Comparison of ENCODE assay signal across 11 cellular contexts in the genomic region with DNA sequence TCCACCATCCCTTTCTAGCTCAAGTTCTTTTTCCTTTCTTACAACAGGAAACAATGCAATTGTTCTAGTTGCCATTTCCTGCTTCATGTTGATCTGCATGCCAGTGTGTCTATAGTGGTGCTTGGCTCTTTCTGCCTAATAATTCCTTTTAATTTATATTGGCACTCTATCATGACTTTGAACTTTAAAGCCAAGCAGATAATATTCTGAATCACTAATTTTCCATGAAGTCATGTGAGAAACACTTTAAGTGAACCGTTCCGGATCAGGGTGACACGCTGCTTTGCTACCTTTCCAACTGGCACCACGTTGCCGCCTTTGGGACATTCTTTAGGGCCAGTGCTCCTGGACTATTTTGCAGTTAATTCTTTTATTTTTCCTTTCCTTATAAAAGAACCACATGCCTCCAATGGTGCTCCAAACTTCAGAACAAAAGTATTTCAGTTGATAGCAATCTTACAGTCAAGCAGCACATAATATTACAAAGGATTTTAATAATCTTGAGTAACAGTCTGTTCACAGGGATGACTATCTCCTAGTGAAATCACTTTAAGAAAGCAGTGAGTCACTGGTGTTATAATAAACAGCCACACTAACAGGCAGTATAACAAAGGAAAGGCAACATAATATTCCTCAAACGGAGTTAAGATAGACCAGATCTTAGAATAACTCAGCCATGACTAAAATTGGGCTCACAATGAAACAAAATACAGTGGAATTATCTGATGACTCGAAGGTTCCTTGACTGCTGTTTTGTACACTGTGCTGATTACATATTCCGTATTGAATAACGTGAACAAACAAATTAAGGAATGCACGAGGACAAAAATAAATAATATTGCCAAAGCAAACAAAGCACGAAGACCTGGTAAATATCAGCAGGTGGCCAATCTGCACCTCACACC. TPM values are rescaled to one million over a fixed set of nuclear protein-coding genes. Genes with fewer than 3 reads are reported as not detected.
A peak's percentile ranks its signal among the peaks of the same experiment; 100 is the strongest.
DNase-seq lines count a peak whose midpoint lies in the region; ATAC-seq, FAIRE-seq and TF ChIP-seq lines count a peak whose summit lies in the region.
"Had no signal": no experiment of that assay in that cellular context is flagged by ENCODE, and none has a peak within 500 bp of the region (broad histone marks: within the 10 kb centered on the region; RNA-seq: fewer than 3 reads in every experiment).

No MANE protein-coding gene starts in this region.

- no peak overlapping the region for H2AFZ ChIP-seq in MM.1S (ENCODE audit: low read length)

- H3K4me2 ChIP-seq in MM.1S (ENCODE audit: low read depth, low read length) = no peak overlapping the region

- H3K27me3 ChIP-seq in skeletal muscle tissue (ENCODE audit: control insufficient read depth in 3 of 3, insufficient read depth in 3 of 3, low read length in 3 of 3) (no peaks in the 10 kb centered on the region), MM.1S (replicated peaks; ENCODE audit: insufficient read depth, low read length) (no peaks in the 10 kb centered on the region)

- H3K9ac ChIP-seq in skeletal muscle tissue (ENCODE audit: low read depth in 1 of 3, low read length in 3 of 3) (no peak overlapping the region), MM.1S (ENCODE audit: low read length) (no peak overlapping the region)

- H3K9me3 ChIP-seq in skeletal muscle tissue (ENCODE audit: control insufficient read depth in 3 of 3, low read length in 3 of 3) (no peaks in the 10 kb centered on the region), MM.1S (replicated peaks; ENCODE audit: insufficient read depth, low read length) (no peaks in the 10 kb centered on the region)

- H3K4me1 ChIP-seq in skeletal muscle tissue (ENCODE audit: control insufficient read depth in 3 of 3, insufficient read depth in 3 of 3, low read length in 3 of 3) (peaks cover 3 to 7% (median 6%) of the 10 kb centered on the region in 3 donors), MM.1S (ENCODE audit: low read length) (no peaks in the 10 kb centered on the region)

- H3K4me3 ChIP-seq in fibroblast of pulmonary artery (replicated peaks; ENCODE audit: low read depth, low read length) (peak overlapping the region; percentile 17), skeletal muscle tissue (ENCODE audit: low read length in 3 of 3) (no peak overlapping the region), MM.1S (ENCODE audit: low read length) (no peak overlapping the region)

- no peaks in the 10 kb centered on the region for H3K9me2 ChIP-seq in MM.1S (replicated peaks; ENCODE audit: insufficient read depth, low read length)

- peak; percentile 92 for FAIRE-seq in RCC 7860 (lab: Jason Lieb, UNC)
- FAIRE-seq: frontal cortex, H1 had no signal

- H3K36me3 ChIP-seq in skeletal muscle tissue (ENCODE audit: control insufficient read depth in 3 of 3, insufficient read depth in 3 of 3, low read length in 3 of 3) = peaks cover 2 to 9% (median 7%) of the 10 kb centered on the region in 3 donors
- peaks cover 4% of the 10 kb centered on the region; the same call in 1 of the 2 replicates for H3K36me3 ChIP-seq in MM.1S (replicated peaks; ENCODE audit: insufficient read depth, low read length)

- no peaks in the 10 kb centered on the region for H4K20me1 ChIP-seq in MM.1S (ENCODE audit: insufficient read depth, low read length)

- DNase-seq in NCI-H748 (lab: John Stamatoyannopoulos, UW; ENCODE audit: unreplicated experiment) = peak; percentile 21
- no peak for DNase-seq in NCI-H748 treated with DMSO at 0.1 percent for 48 hours (lab: John Stamatoyannopoulos, UW)
- DNase-seq in RCC 7860 (ENCODE audit: low spot score) = peak; percentile 80
- peak; percentile 89 for DNase-seq in fibroblast of pulmonary artery (ENCODE audit: low read depth)
- DNase-seq in MM.1S = no peak
- DNase-seq in NCI-H524 (lab: John Stamatoyannopoulos, UW) = no peak
- DNase-seq: T-cell had no signal

- H3K79me2 ChIP-seq in MM.1S (ENCODE audit: low read length) = peaks cover 22% of the 10 kb centered on the region

- no peaks in the 10 kb centered on the region for H3F3A ChIP-seq in MM.1S (ENCODE audit: insufficient read depth, low read length)

- no peak for ATAC-seq in HG02798 (IDR thresholded peaks at IDR 0.05; ENCODE audit: poor library complexity, unreplicated experiment)
- ATAC-seq: T-cell had no signal

- TF ChIP-seq CTCF in fibroblast of pulmonary artery (IDR thresholded peaks at IDR 0.05; ENCODE audit: low read length, missing control alignments) (no peak), MM.1S (IDR thresholded peaks at IDR 0.05; ENCODE audit: low read length) (no peak)

- H3K27ac ChIP-seq in skeletal muscle tissue (ENCODE audit: low read depth, low read length) = peak overlapping the region; percentile 3
- no peak overlapping the region for H3K27ac ChIP-seq in MM.1S (ENCODE audit: low read length)

RNA-seq across cellular contexts. Expression of gene BLOC1S5, which starts 19.0 kb away (rescaled TPM):
- total RNA-seq in skeletal muscle tissue = 14.1 TPM

RNA-seq across cellular contexts. Expression of gene EEF1E1, which starts 19.1 kb away (rescaled TPM):
- total RNA-seq in skeletal muscle tissue = 7.8 TPM

Comparison
In these comparisons a context has a peak if more than half of its experiments do, and no peak if none do; other contexts are left out.
1. DNase-seq: peak in NCI-H748 (single experiment), RCC 7860 (single experiment) and fibroblast of pulmonary artery (single experiment); none in NCI-H748 treated with DMSO at 0.1 percent for 48 hours (single experiment), MM.1S (single experiment) and NCI-H524 (0 of 2).